Comparison of ENCODE assay signal across 18 cellular contexts in the genomic region with DNA sequence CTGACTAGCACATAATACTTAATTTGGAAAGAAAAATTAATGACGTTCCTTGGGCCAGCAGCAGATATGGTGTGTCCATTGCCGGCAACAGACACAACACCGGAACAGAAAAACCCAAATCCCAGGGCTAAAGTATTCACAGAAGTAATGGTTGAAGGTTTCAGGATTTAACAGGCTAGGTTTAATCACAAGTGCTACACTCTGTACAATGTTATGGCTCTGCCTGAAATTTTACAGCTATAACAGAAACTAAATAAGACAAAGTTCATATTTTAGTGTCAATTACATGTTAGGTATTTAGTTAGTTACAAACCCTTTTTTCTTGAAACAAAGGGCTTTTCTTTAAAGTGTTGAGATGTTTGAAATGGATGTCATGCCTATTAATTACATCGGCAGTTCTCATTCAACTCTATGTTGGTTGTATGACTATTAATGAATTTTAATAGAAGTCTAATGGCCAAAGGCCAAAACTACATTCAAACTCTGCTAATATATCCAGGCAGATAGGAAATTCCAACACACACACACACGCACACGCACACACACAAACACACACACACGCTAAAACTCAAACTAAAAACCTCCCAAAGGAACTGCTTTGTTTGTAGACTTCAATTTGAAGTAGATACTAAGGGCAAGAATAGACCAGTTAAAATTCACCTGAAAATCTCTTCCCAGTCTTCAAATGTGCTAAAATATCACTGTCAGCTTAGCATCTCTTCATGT. TPM values are rescaled to one million over a fixed set of nuclear protein-coding genes. Genes with fewer than 3 reads are reported as not detected.
DNase-seq lines count a peak whose midpoint lies in the region; ATAC-seq, FAIRE-seq and TF ChIP-seq lines count a peak whose summit lies in the region.
"Had no signal": no experiment of that assay in that cellular context is flagged by ENCODE, and none has a peak within 500 bp of the region (broad histone marks: within the 10 kb centered on the region; RNA-seq: fewer than 3 reads in every experiment).

No MANE protein-coding gene starts in this region.

- H3K4me2 ChIP-seq in hepatocyte (no peak overlapping the region), neural progenitor cell (no peak overlapping the region)
- H3K4me2 ChIP-seq: A549 had no signal

- peaks cover 5% of the 10 kb centered on the region for H3K4me1 Mint-ChIP-seq in activated T-helper 17 cell treated with anti-CD3 and anti-CD28 coated beads, Interleukin-2, amount 50 U/mL, for 72 hours
- H3K4me1 Mint-ChIP-seq in central memory CD8-positive, alpha-beta T cell, result no peaks in the 10 kb centered on the region
- no peaks in the 10 kb centered on the region for H3K4me1 Mint-ChIP-seq in neural progenitor cell

- intact Hi-C loops in body of pancreas (cut with DNase I), result no loop called here

- H3K36me3 ChIP-seq in hepatocyte (replicated peaks; ENCODE audit: insufficient read depth, low read depth) (no peaks in the 10 kb centered on the region), neural progenitor cell (peaks cover 10% of the 10 kb centered on the region), body of pancreas (replicated peaks in 1 of 2; ENCODE audit: insufficient read depth in 1 of 2, low read depth in 2 of 2) (peaks cover 0 to 11% of the 10 kb centered on the region in 2 donors)

- H3K36me3 Mint-ChIP-seq in activated T-helper 17 cell treated with anti-CD3 and anti-CD28 coated beads, Interleukin-2, amount 50 U/mL, for 72 hours (ENCODE audit: low read depth), result peaks cover 70% of the 10 kb centered on the region
- peaks cover 36% of the 10 kb centered on the region for H3K36me3 Mint-ChIP-seq in central memory CD8-positive, alpha-beta T cell (ENCODE audit: insufficient read depth)
- peaks cover 18% of the 10 kb centered on the region for H3K36me3 Mint-ChIP-seq in neural progenitor cell

- H3K27ac ChIP-seq in hepatocyte, result peak overlapping the region; percentile 31
- peak overlapping the region; percentile 33 for H3K27ac ChIP-seq in neural progenitor cell
- no peak overlapping the region for H3K27ac ChIP-seq in body of pancreas
- H3K27ac ChIP-seq: A549 had no signal

- no peak for FAIRE-seq in D721Med (lab: Jason Lieb, UNC)
- FAIRE-seq: A549, H1, HepG2, HTR-8/SVneo had no signal

- no peak for DNase-seq in central memory CD8-positive, alpha-beta T cell (ENCODE audit: low spot score in 2 of 2)
- DNase-seq in hepatocyte (ENCODE audit: low spot score), result no peak
- DNase-seq in neural progenitor cell (ENCODE audit: low spot score), result no peak
- DNase-seq in NCI-H69 (lab: John Stamatoyannopoulos, UW), result no peak
- DNase-seq in D721Med (ENCODE audit: insufficient read length, low spot score), result no peak
- no peak for DNase-seq in NK-92 treated with Interleukin-12 subunit alpha and Interleukin-12 subunit beta, amount 100 ng/mL, for 24 hours (lab: John Stamatoyannopoulos, UW)
- DNase-seq in body of pancreas, result no peak
- DNase-seq: CD8-positive, alpha-beta T cell; COR-L47; DMS53; HFFc6 had no signal

- no peaks in the 10 kb centered on the region for H3K27me3 ChIP-seq in hepatocyte
- no peaks in the 10 kb centered on the region for H3K27me3 ChIP-seq in neural progenitor cell
- H3K27me3 ChIP-seq in body of pancreas, result no peaks in the 10 kb centered on the region

- no peaks in the 10 kb centered on the region for H3K9me3 Mint-ChIP-seq in activated T-helper 17 cell treated with anti-CD3 and anti-CD28 coated beads, Interleukin-2, amount 50 U/mL, for 72 hours
- no peaks in the 10 kb centered on the region for H3K9me3 Mint-ChIP-seq in central memory CD8-positive, alpha-beta T cell
- H3K9me3 Mint-ChIP-seq in neural progenitor cell, result no peaks in the 10 kb centered on the region
- H3K9me3 Mint-ChIP-seq: CD14-positive monocyte; CD8-positive, alpha-beta T cell; HFFc6 had no signal

- 84% methylated on average over 7 of the region's 7 CpGs for WGBS in hepatocyte (ENCODE audit: low lambda C conversion rate, missing lambda C conversion rate)
- WGBS in body of pancreas, 2 donors, result 73 to 75% methylated on average over 7 of the region's 7 CpGs

- TF ChIP-seq CTCF in hepatocyte (IDR thresholded peaks at IDR 0.05; ENCODE audit: poor library complexity) (no peak), neural progenitor cell (IDR thresholded peaks at IDR 0.05) (no peak), D721Med (IDR thresholded peaks at IDR 0.05; ENCODE audit: insufficient read depth, missing control alignments) (no peak), body of pancreas (IDR thresholded peaks at IDR 0.05) (no peak)

- peaks cover 21% of the 10 kb centered on the region for H3F3A ChIP-seq in neural progenitor cell (ENCODE audit: low read depth)

- no peak for ATAC-seq in activated T-helper 17 cell treated with anti-CD3 and anti-CD28 coated beads, Interleukin-2, amount 50 U/mL, for 72 hours (replicated peaks)
- no peak for ATAC-seq in central memory CD8-positive, alpha-beta T cell (replicated peaks; ENCODE audit: extremely low read depth, poor library complexity, severe bottlenecking)
- ATAC-seq in body of pancreas, result no peak
- ATAC-seq: A549; CD8-positive, alpha-beta T cell; HepG2 had no signal

- no peaks in the 10 kb centered on the region for H3K9me2 ChIP-seq in hepatocyte (replicated peaks; ENCODE audit: insufficient read depth)

- H2AFZ ChIP-seq in hepatocyte (no peak overlapping the region), neural progenitor cell (replicated peaks) (no peak overlapping the region)

- no peak for TF ChIP-seq POLR2A in body of pancreas (IDR thresholded peaks at IDR 0.05)

- no peaks in the 10 kb centered on the region for H3K9me3 ChIP-seq in hepatocyte (ENCODE audit: low read depth)
- H3K9me3 ChIP-seq in neural progenitor cell (ENCODE audit: low read depth), result no peaks in the 10 kb centered on the region
- H3K9me3 ChIP-seq in body of pancreas, result no peaks in the 10 kb centered on the region
- H3K9me3 ChIP-seq: A549, HAP-1 had no signal

- peak overlapping the region; percentile 16 for H3K27ac Mint-ChIP-seq in activated T-helper 17 cell treated with anti-CD3 and anti-CD28 coated beads, Interleukin-2, amount 50 U/mL, for 72 hours
- peak overlapping the region; percentile 57 for H3K27ac Mint-ChIP-seq in central memory CD8-positive, alpha-beta T cell (ENCODE audit: low read depth)
- H3K27ac Mint-ChIP-seq in neural progenitor cell, result no peak overlapping the region
- H3K27ac Mint-ChIP-seq: CD14-positive monocyte; CD8-positive, alpha-beta T cell; HFFc6 had no signal

- H4K20me1 ChIP-seq in hepatocyte (ENCODE audit: insufficient read depth, poor library complexity, severe bottlenecking) (no peaks in the 10 kb centered on the region), neural progenitor cell (ENCODE audit: low read depth) (peaks cover 2% of the 10 kb centered on the region)

- no peak overlapping the region for H3K9ac ChIP-seq in neural progenitor cell

- H3K79me2 ChIP-seq in hepatocyte (no peaks in the 10 kb centered on the region), neural progenitor cell (ENCODE audit: low read depth) (no peaks in the 10 kb centered on the region)

- no peak overlapping the region for H3K4me3 Mint-ChIP-seq in activated T-helper 17 cell treated with anti-CD3 and anti-CD28 coated beads, Interleukin-2, amount 50 U/mL, for 72 hours
- no peak overlapping the region for H3K4me3 Mint-ChIP-seq in central memory CD8-positive, alpha-beta T cell
- no peak overlapping the region for H3K4me3 Mint-ChIP-seq in neural progenitor cell
- H3K4me3 Mint-ChIP-seq: CD14-positive monocyte; CD8-positive, alpha-beta T cell; HFFc6 had no signal

- H3K27me3 Mint-ChIP-seq in activated T-helper 17 cell treated with anti-CD3 and anti-CD28 coated beads, Interleukin-2, amount 50 U/mL, for 72 hours, result no peaks in the 10 kb centered on the region
- no peaks in the 10 kb centered on the region for H3K27me3 Mint-ChIP-seq in central memory CD8-positive, alpha-beta T cell
- no peaks in the 10 kb centered on the region for H3K27me3 Mint-ChIP-seq in neural progenitor cell (ENCODE audit: insufficient read depth, low read depth)

- H3K4me1 ChIP-seq in hepatocyte (ENCODE audit: insufficient read depth) (peaks cover 4% of the 10 kb centered on the region), neural progenitor cell (no peaks in the 10 kb centered on the region), body of pancreas (peaks cover 6% of the 10 kb centered on the region)
- H3K4me1 ChIP-seq: HAP-1 had no signal

- H3K4me3 ChIP-seq in hepatocyte (no peak overlapping the region), neural progenitor cell (no peak overlapping the region), body of pancreas (no peak overlapping the region)
- H3K4me3 ChIP-seq: A549, HAP-1 had no signal

RNA-seq across cellular contexts. Expression of gene CLNS1A, which starts 27.8 kb away (rescaled TPM):
- 100 to 1,000 TPM; 142 to 160 TPM for total RNA-seq in activated T-helper 17 cell treated with anti-CD3 and anti-CD28 coated beads, Interleukin-2, amount 50 U/mL, for 72 hours
- total RNA-seq in hepatocyte (121 and 137 TPM in 2 replicates), neural progenitor cell (ENCODE audit: low replicate concordance) (284 and 413 TPM in 2 replicates), body of pancreas (10 to 100 TPM; 44.1 to 81.7 TPM)
- 77.3 and 80.6 TPM in 2 replicates for polyA plus RNA-seq in hepatocyte

Comparison
In these comparisons a context has a peak if more than half of its experiments do, and no peak if none do; other contexts are left out.
1. H3K27ac ChIP-seq: peak in hepatocyte (single experiment) and neural progenitor cell (single experiment); none in body of pancreas (0 of 4).